ENCODE assay signal across 1 cellular context in the genomic region with DNA sequence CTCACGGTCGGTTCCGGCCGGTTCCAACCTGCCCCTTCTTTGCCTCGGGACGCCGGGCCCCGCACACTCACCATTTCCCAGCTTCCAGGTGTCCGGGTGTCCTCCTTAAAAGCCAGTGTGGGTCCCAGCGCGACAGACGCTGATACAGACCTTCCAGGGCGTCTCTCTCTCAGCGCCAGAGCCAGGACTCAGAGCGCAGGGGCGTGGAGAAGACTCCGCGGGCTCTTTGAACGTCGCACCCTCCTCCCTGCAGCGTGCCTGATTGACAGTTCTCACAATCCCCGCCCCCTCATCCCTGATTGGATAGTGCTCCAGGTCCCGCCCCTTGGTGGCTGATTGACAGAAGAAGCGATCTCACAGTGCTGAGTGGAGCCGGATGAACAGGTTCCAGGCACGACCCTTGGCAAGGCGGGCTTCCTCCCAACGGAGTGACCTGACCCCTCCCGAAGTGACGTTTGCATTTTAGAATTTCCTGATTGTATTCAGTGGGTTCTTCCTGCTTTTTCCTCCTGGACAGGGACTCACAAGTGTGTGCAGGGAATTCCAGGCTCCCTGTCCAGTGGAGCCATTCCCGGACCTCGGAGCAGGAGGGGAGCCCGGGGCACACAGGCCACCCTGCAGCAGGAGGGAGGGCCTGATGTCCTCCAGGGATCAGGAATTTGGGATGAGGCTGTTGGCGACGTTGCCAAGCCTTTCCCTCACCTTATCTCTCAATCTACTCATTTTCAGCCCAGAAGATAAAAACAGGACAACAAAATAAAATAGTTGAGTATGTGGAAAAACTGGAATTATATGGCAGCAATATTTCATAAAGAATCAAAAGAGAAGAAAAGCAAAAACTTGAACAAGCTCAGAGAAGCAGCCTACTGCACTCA.
A peak's percentile ranks its signal among the peaks of the same experiment; 100 is the strongest.
TF ChIP-seq lines count a peak whose summit lies in the region.

A gene (minus strand): TSS at position 201 of the 875 bp plus-strand sequence. CDS start 127 bp downstream, at position 74.

TF ChIP-seq in HepG2, 621 proteins besides CTCF, POLR2A, EP300 and RAD21 (continued from another document and continues in another):
- TF ChIP-seq GFI1 (CRISPR knock-in tag; IDR thresholded peaks at IDR 0.05; ENCODE audit: borderline replicate concordance): no peak
- TF ChIP-seq, protein P1, sequence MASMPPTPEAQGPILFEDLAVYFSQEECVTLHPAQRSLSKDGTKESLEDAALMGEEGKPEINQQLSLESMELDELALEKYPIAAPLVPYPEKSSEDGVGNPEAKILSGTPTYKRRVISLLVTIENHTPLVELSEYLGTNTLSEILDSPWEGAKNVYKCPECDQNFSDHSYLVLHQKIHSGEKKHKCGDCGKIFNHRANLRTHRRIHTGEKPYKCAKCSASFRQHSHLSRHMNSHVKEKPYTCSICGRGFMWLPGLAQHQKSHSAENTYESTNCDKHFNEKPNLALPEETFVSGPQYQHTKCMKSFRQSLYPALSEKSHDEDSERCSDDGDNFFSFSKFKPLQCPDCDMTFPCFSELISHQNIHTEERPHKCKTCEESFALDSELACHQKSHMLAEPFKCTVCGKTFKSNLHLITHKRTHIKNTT (CRISPR knock-in tag; IDR thresholded peaks at IDR 0.05): no peak
- TF ChIP-seq ZC3H4 (CRISPR knock-in tag; IDR thresholded peaks at IDR 0.05; ENCODE audit: borderline replicate concordance): no peak
- TF ChIP-seq, protein P2, sequence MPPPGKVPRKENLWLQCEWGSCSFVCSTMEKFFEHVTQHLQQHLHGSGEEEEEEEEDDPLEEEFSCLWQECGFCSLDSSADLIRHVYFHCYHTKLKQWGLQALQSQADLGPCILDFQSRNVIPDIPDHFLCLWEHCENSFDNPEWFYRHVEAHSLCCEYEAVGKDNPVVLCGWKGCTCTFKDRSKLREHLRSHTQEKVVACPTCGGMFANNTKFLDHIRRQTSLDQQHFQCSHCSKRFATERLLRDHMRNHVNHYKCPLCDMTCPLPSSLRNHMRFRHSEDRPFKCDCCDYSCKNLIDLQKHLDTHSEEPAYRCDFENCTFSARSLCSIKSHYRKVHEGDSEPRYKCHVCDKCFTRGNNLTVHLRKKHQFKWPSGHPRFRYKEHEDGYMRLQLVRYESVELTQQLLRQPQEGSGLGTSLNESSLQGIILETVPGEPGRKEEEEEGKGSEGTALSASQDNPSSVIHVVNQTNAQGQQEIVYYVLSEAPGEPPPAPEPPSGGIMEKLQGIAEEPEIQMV (CRISPR knock-in tag; IDR thresholded peaks at IDR 0.05; ENCODE audit: low read depth): no peak
- TF ChIP-seq, protein P3, sequence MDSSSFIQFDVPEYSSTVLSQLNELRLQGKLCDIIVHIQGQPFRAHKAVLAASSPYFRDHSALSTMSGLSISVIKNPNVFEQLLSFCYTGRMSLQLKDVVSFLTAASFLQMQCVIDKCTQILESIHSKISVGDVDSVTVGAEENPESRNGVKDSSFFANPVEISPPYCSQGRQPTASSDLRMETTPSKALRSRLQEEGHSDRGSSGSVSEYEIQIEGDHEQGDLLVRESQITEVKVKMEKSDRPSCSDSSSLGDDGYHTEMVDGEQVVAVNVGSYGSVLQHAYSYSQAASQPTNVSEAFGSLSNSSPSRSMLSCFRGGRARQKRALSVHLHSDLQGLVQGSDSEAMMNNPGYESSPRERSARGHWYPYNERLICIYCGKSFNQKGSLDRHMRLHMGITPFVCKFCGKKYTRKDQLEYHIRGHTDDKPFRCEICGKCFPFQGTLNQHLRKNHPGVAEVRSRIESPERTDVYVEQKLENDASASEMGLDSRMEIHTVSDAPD (CRISPR knock-in tag; IDR thresholded peaks at IDR 0.05): 0 out of 2 replicates have a peak, but pooled peaks have one; percentile 20
- TF ChIP-seq, protein P4, sequence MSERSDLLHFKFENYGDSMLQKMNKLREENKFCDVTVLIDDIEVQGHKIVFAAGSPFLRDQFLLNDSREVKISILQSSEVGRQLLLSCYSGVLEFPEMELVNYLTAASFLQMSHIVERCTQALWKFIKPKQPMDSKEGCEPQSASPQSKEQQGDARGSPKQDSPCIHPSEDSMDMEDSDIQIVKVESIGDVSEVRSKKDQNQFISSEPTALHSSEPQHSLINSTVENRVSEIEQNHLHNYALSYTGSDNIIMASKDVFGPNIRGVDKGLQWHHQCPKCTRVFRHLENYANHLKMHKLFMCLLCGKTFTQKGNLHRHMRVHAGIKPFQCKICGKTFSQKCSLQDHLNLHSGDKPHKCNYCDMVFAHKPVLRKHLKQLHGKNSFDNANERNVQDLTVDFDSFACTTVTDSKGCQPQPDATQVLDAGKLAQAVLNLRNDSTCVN (CRISPR knock-in tag; IDR thresholded peaks at IDR 0.05; ENCODE audit: borderline replicate concordance): no peak
- TF ChIP-seq TCF7 (IDR thresholded peaks at IDR 0.05; ENCODE audit: low read depth): peak; percentile 87
- TF ChIP-seq, protein P5, sequence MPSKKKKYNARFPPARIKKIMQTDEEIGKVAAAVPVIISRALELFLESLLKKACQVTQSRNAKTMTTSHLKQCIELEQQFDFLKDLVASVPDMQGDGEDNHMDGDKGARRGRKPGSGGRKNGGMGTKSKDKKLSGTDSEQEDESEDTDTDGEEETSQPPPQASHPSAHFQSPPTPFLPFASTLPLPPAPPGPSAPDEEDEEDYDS (CRISPR knock-in tag; IDR thresholded peaks at IDR 0.05): peak; percentile 87
- no peak for TF ChIP-seq ZMAT3 (CRISPR knock-in tag; conservative IDR thresholded peaks at IDR 0.05)
- no peak for TF ChIP-seq AKAP8 (CRISPR knock-in tag; IDR thresholded peaks at IDR 0.05)
- TF ChIP-seq GABPA (IDR thresholded peaks at IDR 0.05; ENCODE audit: low read depth, low read length): peak; percentile 72
- peak; percentile 90 for TF ChIP-seq GABPA (CRISPR knock-in tag; IDR thresholded peaks at IDR 0.05; ENCODE audit: low read depth)
- TF ChIP-seq, protein P6, sequence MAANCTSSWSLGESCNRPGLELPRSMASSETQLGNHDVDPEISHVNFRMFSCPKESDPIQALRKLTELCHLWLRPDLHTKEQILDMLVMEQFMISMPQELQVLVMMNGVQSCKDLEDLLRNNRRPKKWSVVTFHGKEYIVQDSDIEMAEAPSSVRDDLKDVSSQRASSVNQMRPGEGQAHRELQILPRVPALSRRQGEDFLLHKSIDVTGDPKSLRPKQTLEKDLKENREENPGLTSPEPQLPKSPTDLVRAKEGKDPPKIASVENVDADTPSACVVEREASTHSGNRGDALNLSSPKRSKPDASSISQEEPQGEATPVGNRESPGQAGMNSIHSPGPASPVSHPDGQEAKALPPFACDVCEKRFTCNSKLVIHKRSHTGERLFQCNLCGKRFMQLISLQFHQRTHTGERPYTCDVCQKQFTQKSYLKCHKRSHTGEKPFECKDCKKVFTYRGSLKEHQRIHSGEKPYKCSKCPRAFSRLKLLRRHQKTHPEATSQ (CRISPR knock-in tag; IDR thresholded peaks at IDR 0.05; ENCODE audit: borderline replicate concordance): no peak
- TF ChIP-seq, protein P7, sequence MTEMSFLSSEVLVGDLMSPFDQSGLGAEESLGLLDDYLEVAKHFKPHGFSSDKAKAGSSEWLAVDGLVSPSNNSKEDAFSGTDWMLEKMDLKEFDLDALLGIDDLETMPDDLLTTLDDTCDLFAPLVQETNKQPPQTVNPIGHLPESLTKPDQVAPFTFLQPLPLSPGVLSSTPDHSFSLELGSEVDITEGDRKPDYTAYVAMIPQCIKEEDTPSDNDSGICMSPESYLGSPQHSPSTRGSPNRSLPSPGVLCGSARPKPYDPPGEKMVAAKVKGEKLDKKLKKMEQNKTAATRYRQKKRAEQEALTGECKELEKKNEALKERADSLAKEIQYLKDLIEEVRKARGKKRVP (CRISPR knock-in tag; IDR thresholded peaks at IDR 0.05): no peak
- TF ChIP-seq ZNF143 (CRISPR knock-in tag; IDR thresholded peaks at IDR 0.05): no peak; the same call in 1 of the 2 replicates
- TF ChIP-seq MIER3 (CRISPR knock-in tag; IDR thresholded peaks at IDR 0.05; ENCODE audit: borderline replicate concordance): 0 out of 2 replicates have a peak, but pooled peaks have one; percentile 19
- 0 out of 2 replicates have a peak, but pooled peaks have one; percentile 26 for TF ChIP-seq TBP (CRISPR knock-in tag; IDR thresholded peaks at IDR 0.05)
- no peak for TF ChIP-seq ZFP1 (CRISPR knock-in tag; IDR thresholded peaks at IDR 0.05)
- no peak for TF ChIP-seq ZNF343 (CRISPR knock-in tag; IDR thresholded peaks at IDR 0.05)
- TF ChIP-seq ZNF672 (CRISPR knock-in tag; IDR thresholded peaks at IDR 0.05): no peak
- peak; percentile 58 for TF ChIP-seq ZNF501 (CRISPR knock-in tag; IDR thresholded peaks at IDR 0.05)
- 0 out of 2 replicates have a peak, but pooled peaks have one; percentile 35 for TF ChIP-seq SMAD3 (CRISPR knock-in tag; IDR thresholded peaks at IDR 0.05)
- TF ChIP-seq, protein P8, sequence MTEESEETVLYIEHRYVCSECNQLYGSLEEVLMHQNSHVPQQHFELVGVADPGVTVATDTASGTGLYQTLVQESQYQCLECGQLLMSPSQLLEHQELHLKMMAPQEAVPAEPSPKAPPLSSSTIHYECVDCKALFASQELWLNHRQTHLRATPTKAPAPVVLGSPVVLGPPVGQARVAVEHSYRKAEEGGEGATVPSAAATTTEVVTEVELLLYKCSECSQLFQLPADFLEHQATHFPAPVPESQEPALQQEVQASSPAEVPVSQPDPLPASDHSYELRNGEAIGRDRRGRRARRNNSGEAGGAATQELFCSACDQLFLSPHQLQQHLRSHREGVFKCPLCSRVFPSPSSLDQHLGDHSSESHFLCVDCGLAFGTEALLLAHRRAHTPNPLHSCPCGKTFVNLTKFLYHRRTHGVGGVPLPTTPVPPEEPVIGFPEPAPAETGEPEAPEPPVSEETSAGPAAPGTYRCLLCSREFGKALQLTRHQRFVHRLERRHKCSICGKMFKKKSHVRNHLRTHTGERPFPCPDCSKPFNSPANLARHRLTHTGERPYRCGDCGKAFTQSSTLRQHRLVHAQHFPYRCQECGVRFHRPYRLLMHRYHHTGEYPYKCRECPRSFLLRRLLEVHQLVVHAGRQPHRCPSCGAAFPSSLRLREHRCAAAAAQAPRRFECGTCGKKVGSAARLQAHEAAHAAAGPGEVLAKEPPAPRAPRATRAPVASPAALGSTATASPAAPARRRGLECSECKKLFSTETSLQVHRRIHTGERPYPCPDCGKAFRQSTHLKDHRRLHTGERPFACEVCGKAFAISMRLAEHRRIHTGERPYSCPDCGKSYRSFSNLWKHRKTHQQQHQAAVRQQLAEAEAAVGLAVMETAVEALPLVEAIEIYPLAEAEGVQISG (CRISPR knock-in tag; IDR thresholded peaks at IDR 0.05): no peak
- TF ChIP-seq YEATS2 (CRISPR knock-in tag; IDR thresholded peaks at IDR 0.05; ENCODE audit: borderline replicate concordance): peak; percentile 68; the same call in 1 of the 2 replicates
- TF ChIP-seq, protein P9, sequence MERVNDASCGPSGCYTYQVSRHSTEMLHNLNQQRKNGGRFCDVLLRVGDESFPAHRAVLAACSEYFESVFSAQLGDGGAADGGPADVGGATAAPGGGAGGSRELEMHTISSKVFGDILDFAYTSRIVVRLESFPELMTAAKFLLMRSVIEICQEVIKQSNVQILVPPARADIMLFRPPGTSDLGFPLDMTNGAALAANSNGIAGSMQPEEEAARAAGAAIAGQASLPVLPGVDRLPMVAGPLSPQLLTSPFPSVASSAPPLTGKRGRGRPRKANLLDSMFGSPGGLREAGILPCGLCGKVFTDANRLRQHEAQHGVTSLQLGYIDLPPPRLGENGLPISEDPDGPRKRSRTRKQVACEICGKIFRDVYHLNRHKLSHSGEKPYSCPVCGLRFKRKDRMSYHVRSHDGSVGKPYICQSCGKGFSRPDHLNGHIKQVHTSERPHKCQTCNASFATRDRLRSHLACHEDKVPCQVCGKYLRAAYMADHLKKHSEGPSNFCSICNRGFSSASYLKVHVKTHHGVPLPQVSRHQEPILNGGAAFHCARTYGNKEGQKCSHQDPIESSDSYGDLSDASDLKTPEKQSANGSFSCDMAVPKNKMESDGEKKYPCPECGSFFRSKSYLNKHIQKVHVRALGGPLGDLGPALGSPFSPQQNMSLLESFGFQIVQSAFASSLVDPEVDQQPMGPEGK (CRISPR knock-in tag; IDR thresholded peaks at IDR 0.05): peak; percentile 71
- no peak for TF ChIP-seq ZNF543 (CRISPR knock-in tag; IDR thresholded peaks at IDR 0.05)
- TF ChIP-seq KDM2A (CRISPR knock-in tag; IDR thresholded peaks at IDR 0.05; ENCODE audit: borderline replicate concordance, low read depth): peak; percentile 94
- peak; percentile 71 for TF ChIP-seq THAP11 (CRISPR knock-in tag; IDR thresholded peaks at IDR 0.05)
- TF ChIP-seq, protein P10, sequence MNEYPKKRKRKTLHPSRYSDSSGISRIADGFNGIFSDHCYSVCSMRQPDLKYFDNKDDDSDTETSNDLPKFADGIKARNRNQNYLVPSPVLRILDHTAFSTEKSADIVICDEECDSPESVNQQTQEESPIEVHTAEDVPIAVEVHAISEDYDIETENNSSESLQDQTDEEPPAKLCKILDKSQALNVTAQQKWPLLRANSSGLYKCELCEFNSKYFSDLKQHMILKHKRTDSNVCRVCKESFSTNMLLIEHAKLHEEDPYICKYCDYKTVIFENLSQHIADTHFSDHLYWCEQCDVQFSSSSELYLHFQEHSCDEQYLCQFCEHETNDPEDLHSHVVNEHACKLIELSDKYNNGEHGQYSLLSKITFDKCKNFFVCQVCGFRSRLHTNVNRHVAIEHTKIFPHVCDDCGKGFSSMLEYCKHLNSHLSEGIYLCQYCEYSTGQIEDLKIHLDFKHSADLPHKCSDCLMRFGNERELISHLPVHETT (CRISPR knock-in tag; conservative IDR thresholded peaks at IDR 0.05): peak; percentile 51; the same call in 1 of the 2 replicates
- TF ChIP-seq, protein P11, sequence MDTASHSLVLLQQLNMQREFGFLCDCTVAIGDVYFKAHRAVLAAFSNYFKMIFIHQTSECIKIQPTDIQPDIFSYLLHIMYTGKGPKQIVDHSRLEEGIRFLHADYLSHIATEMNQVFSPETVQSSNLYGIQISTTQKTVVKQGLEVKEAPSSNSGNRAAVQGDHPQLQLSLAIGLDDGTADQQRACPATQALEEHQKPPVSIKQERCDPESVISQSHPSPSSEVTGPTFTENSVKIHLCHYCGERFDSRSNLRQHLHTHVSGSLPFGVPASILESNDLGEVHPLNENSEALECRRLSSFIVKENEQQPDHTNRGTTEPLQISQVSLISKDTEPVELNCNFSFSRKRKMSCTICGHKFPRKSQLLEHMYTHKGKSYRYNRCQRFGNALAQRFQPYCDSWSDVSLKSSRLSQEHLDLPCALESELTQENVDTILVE (CRISPR knock-in tag; IDR thresholded peaks at IDR 0.05): no peak; the same call in 1 of the 2 replicates
- TF ChIP-seq ZNF451 (CRISPR knock-in tag; IDR thresholded peaks at IDR 0.05): no peak
- peak; percentile 19; the same call in 1 of the 2 replicates for TF ChIP-seq ZBTB20 (CRISPR knock-in tag; IDR thresholded peaks at IDR 0.05; ENCODE audit: borderline replicate concordance, low read depth)
- TF ChIP-seq, protein P12, sequence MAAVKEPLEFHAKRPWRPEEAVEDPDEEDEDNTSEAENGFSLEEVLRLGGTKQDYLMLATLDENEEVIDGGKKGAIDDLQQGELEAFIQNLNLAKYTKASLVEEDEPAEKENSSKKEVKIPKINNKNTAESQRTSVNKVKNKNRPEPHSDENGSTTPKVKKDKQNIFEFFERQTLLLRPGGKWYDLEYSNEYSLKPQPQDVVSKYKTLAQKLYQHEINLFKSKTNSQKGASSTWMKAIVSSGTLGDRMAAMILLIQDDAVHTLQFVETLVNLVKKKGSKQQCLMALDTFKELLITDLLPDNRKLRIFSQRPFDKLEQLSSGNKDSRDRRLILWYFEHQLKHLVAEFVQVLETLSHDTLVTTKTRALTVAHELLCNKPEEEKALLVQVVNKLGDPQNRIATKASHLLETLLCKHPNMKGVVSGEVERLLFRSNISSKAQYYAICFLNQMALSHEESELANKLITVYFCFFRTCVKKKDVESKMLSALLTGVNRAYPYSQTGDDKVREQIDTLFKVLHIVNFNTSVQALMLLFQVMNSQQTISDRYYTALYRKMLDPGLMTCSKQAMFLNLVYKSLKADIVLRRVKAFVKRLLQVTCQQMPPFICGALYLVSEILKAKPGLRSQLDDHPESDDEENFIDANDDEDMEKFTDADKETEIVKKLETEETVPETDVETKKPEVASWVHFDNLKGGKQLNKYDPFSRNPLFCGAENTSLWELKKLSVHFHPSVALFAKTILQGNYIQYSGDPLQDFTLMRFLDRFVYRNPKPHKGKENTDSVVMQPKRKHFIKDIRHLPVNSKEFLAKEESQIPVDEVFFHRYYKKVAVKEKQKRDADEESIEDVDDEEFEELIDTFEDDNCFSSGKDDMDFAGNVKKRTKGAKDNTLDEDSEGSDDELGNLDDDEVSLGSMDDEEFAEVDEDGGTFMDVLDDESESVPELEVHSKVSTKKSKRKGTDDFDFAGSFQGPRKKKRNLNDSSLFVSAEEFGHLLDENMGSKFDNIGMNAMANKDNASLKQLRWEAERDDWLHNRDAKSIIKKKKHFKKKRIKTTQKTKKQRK (IDR thresholded peaks at IDR 0.05; ENCODE audit: low read length): no peak
